In genomic region chr5:176474476-176474875, GRCh38 we compare ENCODE assay signal across 16 cellular contexts. TPM values are rescaled to one million over a fixed set of nuclear protein-coding genes. Genes with fewer than 3 reads are reported as not detected.
DNase-seq lines count a peak whose midpoint lies in the region; ATAC-seq and TF ChIP-seq lines count a peak whose summit lies in the region.
"Had no signal": no experiment of that assay in that cellular context is flagged by ENCODE, and none has a peak within 500 bp of the region (broad histone marks: within the 10 kb centered on the region; RNA-seq: fewer than 3 reads in every experiment).

No MANE protein-coding gene starts in this region.

- H3K4me2 ChIP-seq in skeletal muscle satellite cell (ENCODE audit: low read length) = peak overlapping the region; percentile 1

- H3K4me3 Mint-ChIP-seq in MCF 10A (ENCODE audit: unreplicated experiment) = no peak overlapping the region

- H3K27me3 Mint-ChIP-seq in MCF 10A (ENCODE audit: insufficient read depth, unreplicated experiment) = no peaks in the 10 kb centered on the region

- TF ChIP-seq POLR2A in breast epithelium (IDR thresholded peaks at IDR 0.05) = no peak

- intact Hi-C loops in MCF 10A (cut with micrococcal nuclease) = no loop called here
- intact Hi-C loops in breast epithelium (cut with DNase I; ENCODE audit: low total_unique reads) = no loop called here

- peaks cover 63% of the 10 kb centered on the region for H3K36me3 Mint-ChIP-seq in MCF 10A (ENCODE audit: insufficient read depth, unreplicated experiment)

- H3K36me3 ChIP-seq in breast epithelium (no peaks in the 10 kb centered on the region), brain microvascular endothelial cell (replicated peaks) (peaks cover 3% of the 10 kb centered on the region), skeletal muscle satellite cell (ENCODE audit: insufficient read depth, low read length) (peaks cover 6% of the 10 kb centered on the region)

- ATAC-seq in GM21390 (IDR thresholded peaks at IDR 0.05; ENCODE audit: unreplicated experiment) = no peak
- ATAC-seq: GM12878 had no signal

- H3K4me1 Mint-ChIP-seq in MCF 10A (ENCODE audit: insufficient read depth, unreplicated experiment) = peaks cover 15% of the 10 kb centered on the region

- TF ChIP-seq CTCF in MCF 10A (IDR thresholded peaks at IDR 0.05; ENCODE audit: unreplicated experiment) (no peak), breast epithelium (IDR thresholded peaks at IDR 0.05) (no peak), brain microvascular endothelial cell (IDR thresholded peaks at IDR 0.05; ENCODE audit: low read depth, low read length, missing control alignments) (no peak)

- no peaks in the 10 kb centered on the region for H3K9me3 Mint-ChIP-seq in MCF 10A (ENCODE audit: unreplicated experiment)

- no peak overlapping the region for H3K27ac ChIP-seq in breast epithelium
- no peak overlapping the region for H3K27ac ChIP-seq in brain microvascular endothelial cell

- CTCF ChIA-PET in MCF 10A (lab: Yijun Ruan, JAX) = interaction anchor here (0.7 to 0.9 kb wide), 2 partner anchors 10 to 16 kb away, joined by 3 read pairs; no protein-coding TSS in a partner anchor

- POLR2A ChIA-PET in MCF 10A (lab: Yijun Ruan, JAX) = interaction anchor here (0.7 to 3.1 kb wide), 7 partner anchors 8 to 61 kb away, joined by 3 to 19 read pairs (median 6); no protein-coding TSS in a partner anchor

- H3K9ac ChIP-seq in skeletal muscle satellite cell (ENCODE audit: low read depth, low read length) = no peak overlapping the region

- H3K4me1 ChIP-seq in breast epithelium = no peaks in the 10 kb centered on the region
- H3K4me1 ChIP-seq in skeletal muscle satellite cell (ENCODE audit: control insufficient read depth, insufficient read depth, low read length) = peaks cover 22% of the 10 kb centered on the region

- H3K27me3 ChIP-seq in breast epithelium (no peaks in the 10 kb centered on the region), brain microvascular endothelial cell (replicated peaks) (no peaks in the 10 kb centered on the region), skeletal muscle satellite cell (ENCODE audit: control insufficient read depth, insufficient read depth, low read length) (no peaks in the 10 kb centered on the region)

- H3K9me3 ChIP-seq in breast epithelium (no peaks in the 10 kb centered on the region), skeletal muscle satellite cell (replicated peaks; ENCODE audit: low read length) (no peaks in the 10 kb centered on the region)

- no peak overlapping the region for H3K27ac Mint-ChIP-seq in MCF 10A (ENCODE audit: low read depth, unreplicated experiment)

- DNase-seq in MCF 10A (ENCODE audit: unreplicated experiment) = peak; percentile 18
- no peak for DNase-seq in breast epithelium (ENCODE audit: low spot score in 2 of 2)
- DNase-seq in RPMI7951 (ENCODE audit: low read depth) = peak; percentile 36
- peak; percentile 70 for DNase-seq in brain microvascular endothelial cell
- DNase-seq in NCI-H524 (lab: John Stamatoyannopoulos, UW) = no peak
- no peak for DNase-seq in inferior parietal cortex (ENCODE audit: extremely low spot score)
- DNase-seq: 8988T, GOT3, KG1, NCI-H1105 treated with DMSO at 0.1 percent for 48 hours, NCI-H1930, NCI-H510A treated with DMSO at 0.1 percent for 48 hours, SHP77 treated with DMSO at 0.1 percent for 48 hours had no signal

- in situ Hi-C loops in brain microvascular endothelial cell (cut with HindIII; ENCODE audit: low pct_ligation_motif_present, low sequenced_read_pairs) = no loop called here

- no TSS peak for BruUV-seq in MCF 10A (replicated peaks; lab: Mats Ljungman, UMichigan)

- H3K4me3 ChIP-seq in breast epithelium (no peak overlapping the region), brain microvascular endothelial cell (ENCODE audit: low read depth, low read length) (no peak overlapping the region), skeletal muscle satellite cell (ENCODE audit: low read length) (no peak overlapping the region)
- H3K4me3 ChIP-seq: GM12878 had no signal

RNA-seq across cellular contexts. Expression of gene FAF2, which starts 26.3 kb away (rescaled TPM):
- total RNA-seq in MCF 10A (2022) (78.3 and 97.2 TPM in 2 replicates), breast epithelium (10 to 100 TPM; 26.9 to 38.2 (median 28.5) TPM)
- 27.2 and 32.1 TPM in 2 replicates for total RNA-seq in RPMI7951 (2014; rRNA removed; shearing (Covaris generic))
- 39.0 and 42.2 TPM in 2 replicates for total RNA-seq in skeletal muscle satellite cell (2012; rRNA removed)

RNA-seq across cellular contexts. Expression of gene CLTB, which starts 58.1 kb away (rescaled TPM):
- 333 and 339 TPM in 2 replicates for total RNA-seq in MCF 10A (2022)
- 100 to 1,000 TPM in 2 of 3 donors, 10 to 100 TPM in 1; 91.0 to 122 (median 121) TPM for total RNA-seq in breast epithelium
- total RNA-seq in RPMI7951 (2014; rRNA removed; shearing (Covaris generic)) = 70.2 and 92.2 TPM in 2 replicates
- 85.7 and 112 TPM in 2 replicates for total RNA-seq in skeletal muscle satellite cell (2012; rRNA removed)

Comparison
In these comparisons a context has a peak if more than half of its experiments do, and no peak if none do; other contexts are left out.
1. DNase-seq: peak in MCF 10A (single experiment), RPMI7951 (single experiment) and brain microvascular endothelial cell (single experiment); none in breast epithelium (0 of 2), NCI-H524 (0 of 2) and inferior parietal cortex (single experiment).